5 cellular contexts compared by ENCODE assay signal in the genomic region with DNA sequence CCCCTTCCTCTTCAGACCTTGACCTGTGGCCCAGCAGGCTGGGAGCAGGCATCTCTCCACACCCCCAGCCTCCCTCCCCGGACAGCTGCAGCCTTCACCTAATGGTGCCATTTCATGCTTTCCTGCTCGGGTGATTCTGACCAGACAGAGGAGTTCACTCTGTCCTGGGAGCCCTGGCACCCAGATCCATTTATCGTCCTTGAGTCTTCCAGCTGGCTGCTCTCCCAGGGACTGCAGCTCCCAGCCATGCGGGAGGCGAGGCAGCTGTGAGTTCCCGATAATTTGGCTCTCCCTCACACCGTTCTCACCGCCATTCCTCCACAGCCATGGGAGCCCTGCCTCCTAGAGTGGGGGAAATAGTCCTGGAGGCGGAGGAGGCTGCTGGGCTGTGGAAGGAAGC. TPM values are rescaled to one million over a fixed set of nuclear protein-coding genes. Genes with fewer than 3 reads are reported as not detected.
"Had no signal": no experiment of that assay in that cellular context is flagged by ENCODE, and none has a peak within 500 bp of the region (broad histone marks: within the 10 kb centered on the region; RNA-seq: fewer than 3 reads in every experiment).

No MANE protein-coding gene starts in this region.

RNA-seq across cellular contexts. Expression of a gene that starts 32.6 kb away (rescaled TPM):
- total RNA-seq: GM23248, H4, HepG2, HFFc6 had no signal
- polyA plus RNA-seq: GM23248, IgD-negative memory B cell had no signal
